Comparison of ENCODE assay signal across 1 cellular context in the genomic region with DNA sequence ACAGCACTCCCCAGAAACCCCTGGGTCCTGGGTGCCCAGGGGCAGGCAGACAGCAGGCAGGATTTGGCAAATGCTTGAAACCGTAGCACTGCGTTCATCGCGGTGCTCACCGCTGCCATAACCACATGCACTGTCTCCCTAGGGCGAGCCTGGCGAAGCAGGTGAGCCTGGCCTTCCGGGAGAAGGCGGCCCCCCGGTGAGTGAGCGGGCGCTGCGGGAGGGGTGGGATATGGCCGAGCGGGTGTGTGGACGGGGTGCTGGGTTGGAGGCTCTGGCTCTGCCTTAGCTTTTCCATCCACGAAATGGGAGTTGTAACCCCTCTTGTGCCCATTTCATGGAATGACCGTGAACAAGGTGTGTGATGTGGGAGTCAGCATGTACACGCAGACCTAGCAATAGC.
TF ChIP-seq lines count a peak whose summit lies in the region.

No MANE protein-coding gene starts in this region.

TF ChIP-seq in H1, 55 proteins besides CTCF, POLR2A, EP300 and RAD21:
- TF ChIP-seq EZH2 (IDR thresholded peaks at IDR 0.05; ENCODE audit: low read depth, low read length, severe bottlenecking) (no peak), EGR1 (IDR thresholded peaks at IDR 0.05; ENCODE audit: borderline replicate concordance, low read depth, low read length) (no peak), SIN3A (conservative IDR thresholded peaks at IDR 0.05 in 1 of 2, IDR thresholded peaks at IDR 0.05 in 1 of 2; ENCODE audit: low read depth in 1 of 2, low read length in 2 of 2) (no peak), CTBP2 (IDR thresholded peaks at IDR 0.05; ENCODE audit: borderline replicate concordance, insufficient read depth, insufficient read length, low read length) (no peak), HDAC6 (IDR thresholded peaks at IDR 0.05; ENCODE audit: low read depth, low read length) (no peak), FOSL1 (IDR thresholded peaks at IDR 0.05; ENCODE audit: insufficient read depth, low read depth, low read length) (no peak), TBP (IDR thresholded peaks at IDR 0.05; ENCODE audit: low read depth, low read length) (no peak), NRF1 (IDR thresholded peaks at IDR 0.05; ENCODE audit: low read depth, low read length) (no peak), HDAC2 (IDR thresholded peaks at IDR 0.05; ENCODE audit: borderline replicate concordance in 1 of 2, low read depth in 2 of 2, low read length in 2 of 2) (no peak), POU5F1 (IDR thresholded peaks at IDR 0.05; ENCODE audit: low read depth, low read length) (no peak), JUN (IDR thresholded peaks at IDR 0.05; ENCODE audit: low read depth, low read length) (no peak), GTF2F1 (IDR thresholded peaks at IDR 0.05; ENCODE audit: borderline replicate concordance, low read depth, low read length) (no peak), CBX8 (IDR thresholded peaks at IDR 0.05; ENCODE audit: borderline replicate concordance, low read depth, low read length) (no peak), CHD1 (IDR thresholded peaks at IDR 0.05; ENCODE audit: low read depth, low read length) (no peak), GABPA (IDR thresholded peaks at IDR 0.05; ENCODE audit: borderline replicate concordance, insufficient read depth, low read length) (no peak), YY1 (IDR thresholded peaks at IDR 0.05; ENCODE audit: low read depth, low read length) (no peak), POLR2AphosphoS5 (IDR thresholded peaks at IDR 0.05; ENCODE audit: low read depth, low read length) (no peak), SP1 (IDR thresholded peaks at IDR 0.05; ENCODE audit: low read depth, low read length) (no peak), MAFK (IDR thresholded peaks at IDR 0.05; ENCODE audit: low read depth, low read length) (no peak), TCF12 (IDR thresholded peaks at IDR 0.05; ENCODE audit: low read depth, low read length) (no peak)
